Comparison of ENCODE assay signal across 12 cellular contexts in the genomic region with DNA sequence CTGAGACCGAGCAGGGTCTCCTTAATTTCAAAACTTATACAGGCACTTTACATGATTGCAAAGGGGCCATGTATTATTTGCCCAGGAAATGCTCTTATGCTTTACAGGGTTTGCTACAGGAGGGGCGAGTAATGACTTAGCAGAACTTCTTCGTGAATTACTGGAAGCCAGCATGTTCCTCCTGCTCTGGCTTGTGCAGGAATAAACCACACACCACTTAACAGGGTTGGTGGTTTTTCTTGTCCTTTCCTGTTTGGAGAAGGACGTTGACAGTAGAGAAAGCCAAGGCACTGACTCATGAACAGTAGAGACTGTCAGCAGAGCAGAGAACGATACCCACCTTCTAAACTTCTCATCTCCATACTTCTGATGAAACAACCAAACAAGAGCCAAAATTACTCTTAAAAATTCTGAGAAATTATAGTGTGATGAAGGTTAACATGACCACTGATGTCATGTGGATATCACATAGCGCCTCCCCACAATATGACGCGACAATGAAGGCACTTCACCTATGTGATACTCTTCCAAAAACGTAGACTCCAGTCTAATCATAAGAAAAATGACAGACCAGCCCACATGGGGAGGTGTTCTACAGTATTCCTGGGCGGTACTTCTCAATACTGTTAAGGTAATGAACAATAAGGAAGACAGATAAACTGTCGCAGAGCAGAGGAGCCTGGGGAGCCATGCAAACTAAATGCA. TPM values are rescaled to one million over a fixed set of nuclear protein-coding genes. Genes with fewer than 3 reads are reported as not detected.
DNase-seq lines count a peak whose midpoint lies in the region; ATAC-seq and TF ChIP-seq lines count a peak whose summit lies in the region.
"Had no signal": no experiment of that assay in that cellular context is flagged by ENCODE, and none has a peak within 500 bp of the region (broad histone marks: within the 10 kb centered on the region; RNA-seq: fewer than 3 reads in every experiment).

No MANE protein-coding gene starts in this region.

- no peaks in the 10 kb centered on the region for H3K9me3 Mint-ChIP-seq in MCF 10A (ENCODE audit: unreplicated experiment)

- ATAC-seq in GM19324 (IDR thresholded peaks at IDR 0.05; ENCODE audit: low FRiP score, unreplicated experiment) = no peak
- ATAC-seq in HG03439 (IDR thresholded peaks at IDR 0.05; ENCODE audit: unreplicated experiment) = no peak
- ATAC-seq: K562 had no signal

- no peak overlapping the region for H3K4me3 Mint-ChIP-seq in MCF 10A (ENCODE audit: unreplicated experiment)

- no peak for TF ChIP-seq POLR2A in breast epithelium (IDR thresholded peaks at IDR 0.05)

- H3K27ac Mint-ChIP-seq in MCF 10A (ENCODE audit: low read depth, unreplicated experiment) = no peak overlapping the region

- intact Hi-C loops in MCF 10A (cut with micrococcal nuclease) = no loop called here
- intact Hi-C loops in breast epithelium (cut with DNase I; ENCODE audit: low total_unique reads) = no loop called here
- intact Hi-C loops in colonic mucosa (cut with DNase I) = no loop called here

- H3K27ac ChIP-seq in breast epithelium (no peak overlapping the region), colonic mucosa (peak overlapping the region; percentile 6)

- H3K4me1 ChIP-seq in breast epithelium (no peaks in the 10 kb centered on the region), colonic mucosa (no peaks in the 10 kb centered on the region), BE2C (no peaks in the 10 kb centered on the region)

- H3K4me1 Mint-ChIP-seq in MCF 10A (ENCODE audit: insufficient read depth, unreplicated experiment) = no peaks in the 10 kb centered on the region

- H3K27me3 Mint-ChIP-seq in MCF 10A (ENCODE audit: insufficient read depth, unreplicated experiment) = no peaks in the 10 kb centered on the region

- H3K4me3 ChIP-seq in breast epithelium (no peak overlapping the region), colonic mucosa (no peak overlapping the region), BE2C (ENCODE audit: low read depth, low read length) (no peak overlapping the region)
- H3K4me3 ChIP-seq: K562 had no signal

- H3K27me3 ChIP-seq in breast epithelium (no peaks in the 10 kb centered on the region), colonic mucosa (no peaks in the 10 kb centered on the region), BE2C (no peaks in the 10 kb centered on the region)

- POLR2A ChIA-PET in MCF 10A (lab: Yijun Ruan, JAX) = interaction anchor here (1.5 kb wide), 1 partner anchor 9 kb away, joined by 4 read pairs; no protein-coding TSS in a partner anchor

- DNase-seq in MCF 10A (ENCODE audit: unreplicated experiment) (peak; percentile 63), breast epithelium (ENCODE audit: low spot score in 2 of 2) (no peak), RPMI7951 (ENCODE audit: low read depth) (peak; percentile 97), colonic mucosa (no peak), stromal cell of bone marrow (ENCODE audit: low read depth) (peak; percentile 80), BE2C (no peak)
- DNase-seq: amniotic stem cell had no signal

- H3K9ac ChIP-seq in colonic mucosa (ENCODE audit: low read depth in 2 of 2, low read length in 2 of 2) = no peak overlapping the region

- BruUV-seq in MCF 10A (replicated peaks; lab: Mats Ljungman, UMichigan) = no TSS peak

- H3K36me3 Mint-ChIP-seq in MCF 10A (ENCODE audit: insufficient read depth, unreplicated experiment) = no peaks in the 10 kb centered on the region

- CTCF ChIA-PET in MCF 10A (lab: Yijun Ruan, JAX) = no interaction called here

- H3K36me3 ChIP-seq in breast epithelium (no peaks in the 10 kb centered on the region), colonic mucosa (no peaks in the 10 kb centered on the region), BE2C (no peaks in the 10 kb centered on the region)

- TF ChIP-seq CTCF in MCF 10A (IDR thresholded peaks at IDR 0.05; ENCODE audit: unreplicated experiment) = no peak
- no peak for TF ChIP-seq CTCF in breast epithelium (IDR thresholded peaks at IDR 0.05)
- no peak for TF ChIP-seq CTCF in colonic mucosa (IDR thresholded peaks at IDR 0.05)
- no peak for TF ChIP-seq CTCF in BE2C (IDR thresholded peaks at IDR 0.05; ENCODE audit: low read depth, low read length)

- no peaks in the 10 kb centered on the region for H3K9me3 ChIP-seq in breast epithelium
- H3K9me3 ChIP-seq in colonic mucosa = no peaks in the 10 kb centered on the region
- H3K9me3 ChIP-seq in BE2C = no peaks in the 10 kb centered on the region

RNA-seq across cellular contexts. Expression of a gene that starts 24.7 kb away (rescaled TPM):
- total RNA-seq in MCF 10A (2022) (20.5 and 25.7 TPM in 2 replicates), breast epithelium (10 to 100 TPM in 2 of 3 donors, 1 to 10 TPM in 1; 6.4 to 46.2 (median 25.9) TPM), colonic mucosa (10 to 100 TPM; 56.4 to 88.3 TPM)
- 26.5 and 39.5 TPM in 2 replicates for total RNA-seq in RPMI7951 (2014; rRNA removed; shearing (Covaris generic))
- not detected for polyA plus RNA-seq in BE2C (2012; ENCODE audit: insufficient read depth, insufficient read length, low read depth)
- total RNA-seq: G401, myocyte had no signal
- polyA plus RNA-seq: K562 had no signal

Comparison
In these comparisons a context has a peak if more than half of its experiments do, and no peak if none do; other contexts are left out.
1. DNase-seq: peak in MCF 10A (single experiment), RPMI7951 (single experiment) and stromal cell of bone marrow (single experiment); none in breast epithelium (0 of 2), colonic mucosa (single experiment) and BE2C (single experiment).